19 cellular contexts compared by ENCODE assay signal in genomic region chr5:149432861-149433462, GRCh38. TPM values are rescaled to one million over a fixed set of nuclear protein-coding genes. Genes with fewer than 3 reads are reported as not detected.
DNase-seq lines count a peak whose midpoint lies in the region; ATAC-seq and TF ChIP-seq lines count a peak whose summit lies in the region.
"Had no signal": no experiment of that assay in that cellular context is flagged by ENCODE, and none has a peak within 500 bp of the region (broad histone marks: within the 10 kb centered on the region; RNA-seq: fewer than 3 reads in every experiment).

No MANE protein-coding gene starts in this region.

- H3K36me3 ChIP-seq in Loucy (ENCODE audit: insufficient read depth, low read length): no peaks in the 10 kb centered on the region
- H3K36me3 ChIP-seq in transverse colon: peaks cover 0 to 3% (median 0%) of the 10 kb centered on the region in 4 donors
- peaks cover 0 to 22% (median 0%) of the 10 kb centered on the region in 6 donors for H3K36me3 ChIP-seq in spleen
- H3K36me3 ChIP-seq: colonic mucosa had no signal

- H3K27ac ChIP-seq in transverse colon (peak overlapping the region; percentile 82 to 97 (median 93)), spleen (peak overlapping the region in 3 of 8 donors; percentile 10 to 34 (median 11))
- H3K27ac ChIP-seq: colonic mucosa, SK-N-MC had no signal

- H3F3A ChIP-seq in Loucy (ENCODE audit: low read depth): no peaks in the 10 kb centered on the region

- TF ChIP-seq EP300 in transverse colon (IDR thresholded peaks at IDR 0.05; ENCODE audit: low read depth): no peak

- H3K4me1 Mint-ChIP-seq in mesothelial cell of epicardium: peaks cover 17% of the 10 kb centered on the region
- H3K4me1 Mint-ChIP-seq: IgD-negative memory B cell had no signal

- H3K4me1 ChIP-seq in Loucy (ENCODE audit: insufficient read depth, low read length, poor library complexity, severe bottlenecking) (peaks cover 19% of the 10 kb centered on the region), transverse colon (peaks cover 0 to 14% (median 2%) of the 10 kb centered on the region in 4 donors), spleen (peaks cover 12 to 44% (median 34%) of the 10 kb centered on the region in 6 donors)

- no peak overlapping the region for H3K9ac ChIP-seq in Loucy (ENCODE audit: low read depth, low read length, poor library complexity, severe bottlenecking)

- intact Hi-C loops in transverse colon (cut with DNase I; ENCODE audit: low total_unique reads): loop anchor here (5.0 kb wide), 1 partner anchor 51 kb away; no protein-coding TSS in a partner anchor
- intact Hi-C loops in spleen (cut with DNase I; ENCODE audit: low total_unique reads): no loop called here

- no peaks in the 10 kb centered on the region for H3K27me3 Mint-ChIP-seq in mesothelial cell of epicardium (ENCODE audit: low read depth)

- in situ Hi-C loops in transverse colon (cut with MboI; ENCODE audit: low pct_ligation_motif_present in 1 of 4, low pct_unique_long_range_greater_than_20kb in 1 of 4, low sequenced_read_pairs in 3 of 4): loop anchor here in 2 of 4 donors (10.0 kb wide), 2 partner anchors 48 to 132 kb away; no protein-coding TSS in a partner anchor

- no peaks in the 10 kb centered on the region for H4K20me1 ChIP-seq in Loucy (ENCODE audit: insufficient read depth, low read length, poor library complexity, severe bottlenecking)

- H3K4me3 ChIP-seq in Loucy (ENCODE audit: low read length, poor library complexity, severe bottlenecking) (no peak overlapping the region), transverse colon (no peak overlapping the region), spleen (no peak overlapping the region)
- H3K4me3 ChIP-seq: colonic mucosa, lung, SK-N-MC had no signal

- H3K4me2 ChIP-seq in Loucy (ENCODE audit: low read depth, low read length, poor library complexity, severe bottlenecking): peak overlapping the region; percentile 3

- DNase-seq in mesothelial cell of epicardium (ENCODE audit: low spot score in 2 of 2, unreplicated experiment in 2 of 2) (no peak), transverse colon (no peak), NCI-H748 (lab: John Stamatoyannopoulos, UW; ENCODE audit: unreplicated experiment) (no peak), spleen (no peak)
- DNase-seq: activated CD4-positive, alpha-beta T cell treated with anti-CD3 and anti-CD28 coated beads for 1 hour; BE2C; colonic mucosa; NCI-H2107; NCI-H526 treated with DMSO at 0.1 percent for 48 hours; T1000 had no signal

- peak overlapping the region; percentile 8 for H2AFZ ChIP-seq in Loucy (ENCODE audit: low read length)

- H3K79me2 ChIP-seq in Loucy (ENCODE audit: insufficient read depth, low read length): no peaks in the 10 kb centered on the region

- no peaks in the 10 kb centered on the region for H3K9me2 ChIP-seq in Loucy (replicated peaks; ENCODE audit: low read depth, low read length)

- H3K9me3 ChIP-seq in Loucy (ENCODE audit: insufficient read depth, low read depth, low read length) (no peaks in the 10 kb centered on the region), transverse colon (no peaks in the 10 kb centered on the region), spleen (peaks cover 0 to 11% (median 0%) of the 10 kb centered on the region in 8 donors)
- H3K9me3 ChIP-seq: BE2C, colonic mucosa had no signal

- no peak overlapping the region for H3K4me3 Mint-ChIP-seq in mesothelial cell of epicardium
- H3K4me3 Mint-ChIP-seq: IgD-negative memory B cell had no signal

- TF ChIP-seq POLR2A in transverse colon (IDR thresholded peaks at IDR 0.05) (peak; percentile 21), spleen (IDR thresholded peaks at IDR 0.05) (no peak)

- H3K27ac Mint-ChIP-seq in mesothelial cell of epicardium: peak overlapping the region; percentile 59
- H3K27ac Mint-ChIP-seq: activated T-helper 2 cell treated with anti-CD3 and anti-CD28 coated beads, Interferon-gamma antibody, Interleukin-2, Interleukin-4, amounts not matched to agents 10 μg/mL and 5 μg/mL and 100 μg/mL, durations not matched to agents 14 hours and 24 hours and 36 hours had no signal

- TF ChIP-seq CTCF in Loucy (conservative IDR thresholded peaks at IDR 0.05; ENCODE audit: low read length) (no peak), mesothelial cell of epicardium (IDR thresholded peaks at IDR 0.05; ENCODE audit: unreplicated experiment) (no peak), transverse colon (IDR thresholded peaks at IDR 0.05) (no peak), spleen (IDR thresholded peaks at IDR 0.05 in 8 of 11, conservative IDR thresholded peaks at IDR 0.05 in 3 of 11) (no peak)

- peak; percentile 2 for ATAC-seq in esophagus mucosa
- ATAC-seq in HG03442 (IDR thresholded peaks at IDR 0.05; ENCODE audit: unreplicated experiment): no peak

- H3K36me3 Mint-ChIP-seq in mesothelial cell of epicardium: peaks cover 8% of the 10 kb centered on the region
- H3K36me3 Mint-ChIP-seq: IgD-negative memory B cell had no signal

- H3K9me3 Mint-ChIP-seq in mesothelial cell of epicardium: no peaks in the 10 kb centered on the region
- H3K9me3 Mint-ChIP-seq: activated T-helper 2 cell treated with anti-CD3 and anti-CD28 coated beads, Interferon-gamma antibody, Interleukin-2, Interleukin-4, amounts not matched to agents 10 μg/mL and 5 μg/mL and 100 μg/mL, durations not matched to agents 14 hours and 24 hours and 36 hours; IgD-negative memory B cell had no signal

- H3K27me3 ChIP-seq in Loucy (ENCODE audit: insufficient read depth, low read length, poor library complexity, severe bottlenecking) (no peaks in the 10 kb centered on the region), transverse colon (no peaks in the 10 kb centered on the region), spleen (replicated peaks in 1 of 7) (no peaks in the 10 kb centered on the region)
- H3K27me3 ChIP-seq: BE2C, colonic mucosa had no signal

- WGBS in transverse colon (ENCODE audit: low coverage in 1 of 2), 2 donors: 61% methylated on average over 4 of the region's 4 CpGs; no CpG with 5 or more reads in 1 of the 2 donors
- WGBS in spleen, 5 donors: 70 to 82% (median 75%) methylated on average over 4 of the region's 4 CpGs

RNA-seq across cellular contexts. Expression of gene IL17B, which starts 53.9 kb away (rescaled TPM):
- total RNA-seq in esophagus mucosa (0.28 TPM), mesothelial cell of epicardium (0.34 TPM in 1 of 3 replicates, not detected in the others), transverse colon (not detected), spleen (1 to 10 TPM in 2 of 7 donors, under 1 TPM in 1, not detected in 4; 0.57 to 1.4 (median 1.1) TPM)
- polyA plus RNA-seq in spleen: under 1 TPM; 0.30 to 0.62 (median 0.38) TPM
- total RNA-seq: activated T-helper 2 cell treated with anti-CD3 and anti-CD28 coated beads, Interferon-gamma antibody, Interleukin-2, Interleukin-4, amounts not matched to agents 10 μg/mL and 5 μg/mL and 100 μg/mL, durations not matched to agents 14 hours and 24 hours and 36 hours; frontal cortex had no signal
- polyA plus RNA-seq: IgD-negative memory B cell, neural cell had no signal
